ENCODE assay signal across 16 cellular contexts in the genomic region with DNA sequence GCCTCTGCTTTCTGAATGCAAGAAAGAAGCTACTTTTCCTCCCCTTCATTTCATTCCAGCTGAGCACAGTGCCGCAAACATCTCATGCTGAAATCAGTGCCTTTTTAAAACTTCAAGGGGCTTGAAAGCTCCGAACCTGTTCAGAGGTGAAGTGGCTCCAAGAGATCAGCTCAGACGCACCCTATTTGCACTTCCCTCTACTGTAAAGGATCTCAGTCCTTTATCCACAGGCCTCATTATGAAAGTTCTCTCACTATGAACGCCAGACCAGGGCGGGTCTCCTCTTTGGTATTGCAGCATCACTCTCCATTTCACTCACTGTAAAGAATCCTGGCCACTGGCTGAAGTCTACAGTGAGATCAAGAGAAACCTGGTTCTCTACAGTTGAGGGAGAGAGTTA.
DNase-seq lines count a peak whose midpoint lies in the region; ATAC-seq and TF ChIP-seq lines count a peak whose summit lies in the region.
"Had no signal": no experiment of that assay in that cellular context is flagged by ENCODE, and none has a peak within 500 bp of the region (broad histone marks: within the 10 kb centered on the region; RNA-seq: fewer than 3 reads in every experiment).

No MANE protein-coding gene starts in this region.

- no peak overlapping the region for H4K5ac ChIP-seq in H9 (ENCODE audit: insufficient read length, low read depth, low read length)

- H3K4me2 ChIP-seq in H9 (ENCODE audit: insufficient read depth, insufficient read length, low read length) (no peak overlapping the region), neuronal stem cell (ENCODE audit: insufficient read depth, low read length, poor library complexity, severe bottlenecking) (peak overlapping the region; percentile 47)
- H3K4me2 ChIP-seq: BLaER1 had no signal

- DNase-seq in H9 (no peak), WTC11 (ENCODE audit: low spot score) (no peak), lower lobe of right lung (no peak), neuronal stem cell (ENCODE audit: low spot score) (peak; percentile 24), iPS-NIHi11 (ENCODE audit: low spot score) (no peak)
- DNase-seq: 8988T; AML-193; Caco-2; CD8-positive, alpha-beta memory T cell; DND-41; GDM1 had no signal

- no peak overlapping the region for H3T11ph ChIP-seq in H9 (ENCODE audit: low read length)

- no peak overlapping the region for H3K4ac ChIP-seq in H9 (ENCODE audit: low read depth, low read length)
- no peak overlapping the region for H3K4ac ChIP-seq in neuronal stem cell (ENCODE audit: low read length)

- no peak for TF ChIP-seq CTCF in H9 (conservative IDR thresholded peaks at IDR 0.05)
- no peak for TF ChIP-seq CTCF in WTC11 (IDR thresholded peaks at IDR 0.05)
- no peak for TF ChIP-seq CTCF in lower lobe of right lung (IDR thresholded peaks at IDR 0.05)

- H3K18ac ChIP-seq in H9 (ENCODE audit: insufficient read length, low read depth, low read length) = no peak overlapping the region
- H3K18ac ChIP-seq in neuronal stem cell (ENCODE audit: low read length) = no peak overlapping the region

- H3K4me3 ChIP-seq in lower lobe of right lung = no peak overlapping the region
- no peak overlapping the region for H3K4me3 ChIP-seq in neuronal stem cell (ENCODE audit: low read length in 2 of 2)
- H3K4me3 ChIP-seq: BLaER1 had no signal

- H4K91ac ChIP-seq in H9 (ENCODE audit: insufficient read length, low read depth, low read length) (no peak overlapping the region), neuronal stem cell (ENCODE audit: low read depth, low read length, poor library complexity) (no peak overlapping the region)

- intact Hi-C loops in lower lobe of right lung (cut with DNase I) = no loop called here

- H3K27me3 ChIP-seq in H9 (ENCODE audit: insufficient read depth, low read length) (no peaks in the 10 kb centered on the region), lower lobe of right lung (ENCODE audit: low read depth) (no peaks in the 10 kb centered on the region), neuronal stem cell (ENCODE audit: control insufficient read depth in 3 of 3, insufficient read depth in 3 of 3, low read depth in 1 of 3, low read length in 3 of 3) (no peaks in the 10 kb centered on the region)
- H3K27me3 ChIP-seq: BLaER1 had no signal

- no CpG with 5 or more reads among the region's 5 CpGs for WGBS in H9 (ENCODE audit: extremely low coverage, insufficient read length, low lambda C conversion rate)
- WGBS in neuronal stem cell (ENCODE audit: extremely low coverage in 2 of 2, insufficient read length in 2 of 2, insufficient replicate concordance in 1 of 2), 2 donors = no CpG with 5 or more reads among the region's 5 CpGs

- H3K9ac ChIP-seq in H9 (ENCODE audit: extremely low read depth, insufficient read length, low read length) (no peak overlapping the region), neuronal stem cell (ENCODE audit: low read depth, low read length, poor library complexity) (no peak overlapping the region)
- H3K9ac ChIP-seq: BLaER1 had no signal

- H3K36me3 Mint-ChIP-seq in H9 (ENCODE audit: insufficient read depth in 1 of 3, low read depth in 3 of 3) (no peaks in the 10 kb centered on the region), WTC11 (no peaks in the 10 kb centered on the region)
- H3K36me3 Mint-ChIP-seq: CD8-positive, alpha-beta memory T cell had no signal

- H2BK12ac ChIP-seq in H9 (ENCODE audit: insufficient read length, low read depth, low read length) (no peak overlapping the region), neuronal stem cell (ENCODE audit: low read length) (no peak overlapping the region)

- H3K14ac ChIP-seq in H9 (ENCODE audit: insufficient read depth, low read length) (no peak overlapping the region), neuronal stem cell (ENCODE audit: low read length) (no peak overlapping the region)

- H3K4me1 Mint-ChIP-seq in H9 = peaks cover 15 to 17% of the 10 kb centered on the region in 2 experiments
- H3K4me1 Mint-ChIP-seq in WTC11 = peaks cover 11% of the 10 kb centered on the region
- H3K4me1 Mint-ChIP-seq: CD8-positive, alpha-beta memory T cell had no signal

- ATAC-seq in WTC11 = peak; percentile 16; the same call in 1 of the 2 replicates
- ATAC-seq in lower lobe of right lung = peak; percentile 59 to 77
- ATAC-seq in HG03108 (IDR thresholded peaks at IDR 0.05; ENCODE audit: unreplicated experiment) = no peak
- no peak for ATAC-seq in GM21576 (IDR thresholded peaks at IDR 0.05; ENCODE audit: unreplicated experiment)
- ATAC-seq: HCT116 had no signal

- H3K27ac ChIP-seq in H9 (ENCODE audit: insufficient read length, low read depth, low read length) = no peak overlapping the region
- no peak overlapping the region for H3K27ac ChIP-seq in lower lobe of right lung
- peak overlapping the region; percentile 83 for H3K27ac ChIP-seq in neuronal stem cell (replicated peaks; ENCODE audit: low read length)
- H3K27ac ChIP-seq: BLaER1, HL-60 had no signal

- peaks cover 4% of the 10 kb centered on the region; the same call in 1 of the 2 replicates for H3K4me1 ChIP-seq in H9 (ENCODE audit: insufficient read depth, low read length)
- no peaks in the 10 kb centered on the region for H3K4me1 ChIP-seq in lower lobe of right lung
- peaks cover 4 to 6% of the 10 kb centered on the region in 2 donors for H3K4me1 ChIP-seq in neuronal stem cell (ENCODE audit: control insufficient read depth in 2 of 2, insufficient read depth in 1 of 2, low read depth in 1 of 2, low read length in 2 of 2)
- H3K4me1 ChIP-seq: BLaER1, Caco-2 had no signal

- POLR2A ChIA-PET in WTC11 (lab: Charles Lee) = no interaction called here

- H3K27ac Mint-ChIP-seq in H9 (no peak overlapping the region; a peak in 1 of 7 replicates), WTC11 (no peak overlapping the region)
- H3K27ac Mint-ChIP-seq: CD8-positive, alpha-beta memory T cell had no signal

- H3K23ac ChIP-seq in H9 (ENCODE audit: insufficient read length, low read depth, low read length) (no peak overlapping the region), neuronal stem cell (ENCODE audit: low read depth, low read length, poor library complexity) (no peak overlapping the region)

- no peak overlapping the region for H2BK20ac ChIP-seq in H9 (ENCODE audit: low read depth, low read length, poor library complexity, severe bottlenecking)

- H3K79me2 ChIP-seq in H9 (ENCODE audit: insufficient read depth, low read length) = no peaks in the 10 kb centered on the region

- H2BK5ac ChIP-seq in H9 (ENCODE audit: insufficient read length, low read length) = no peak overlapping the region
- no peak overlapping the region for H2BK5ac ChIP-seq in neuronal stem cell (ENCODE audit: low read length)

- H3K4me3 Mint-ChIP-seq in H9 (no peak overlapping the region; a peak in 1 of 5 replicates), WTC11 (no peak overlapping the region)
- H3K4me3 Mint-ChIP-seq: CD8-positive, alpha-beta memory T cell had no signal

- CTCF ChIA-PET in WTC11 (lab: Charles Lee) = interaction anchor here (1.2 kb wide), 1 partner anchor 26 kb away, joined by 3 read pairs; no protein-coding TSS in a partner anchor

- H2BK120ac ChIP-seq in H9 (ENCODE audit: low read depth, low read length, poor library complexity, severe bottlenecking) (no peak overlapping the region), neuronal stem cell (ENCODE audit: low read depth, low read length) (no peak overlapping the region)

- no peaks in the 10 kb centered on the region for H3K23me2 ChIP-seq in H9 (ENCODE audit: insufficient read length, low read depth, low read length, poor library complexity, severe bottlenecking)

- H4K20me1 ChIP-seq in H9 (ENCODE audit: control insufficient read depth, insufficient read depth, insufficient read length) = no peaks in the 10 kb centered on the region
- H4K20me1 ChIP-seq: BLaER1 had no signal

- H2BK15ac ChIP-seq in H9 (ENCODE audit: low read depth, low read length) (no peak overlapping the region), neuronal stem cell (ENCODE audit: low read length) (no peak overlapping the region)

- H2AFZ ChIP-seq in H9 (ENCODE audit: low read length) (peak overlapping the region; percentile 8), neuronal stem cell (ENCODE audit: low read length) (peak overlapping the region; percentile 72)

- H3K36me3 ChIP-seq in lower lobe of right lung (no peaks in the 10 kb centered on the region), neuronal stem cell (replicated peaks in 1 of 2; ENCODE audit: control insufficient read depth in 2 of 2, insufficient read depth in 2 of 2, low read length in 2 of 2) (no peaks in the 10 kb centered on the region)
- H3K36me3 ChIP-seq: BLaER1 had no signal

- no peak overlapping the region for H2AK5ac ChIP-seq in H9 (ENCODE audit: insufficient read length, low read length)
- no peak overlapping the region for H2AK5ac ChIP-seq in neuronal stem cell (ENCODE audit: low read depth, low read length)

- no peaks in the 10 kb centered on the region for H3K79me1 ChIP-seq in H9 (ENCODE audit: insufficient read depth, low read depth, low read length, poor library complexity, severe bottlenecking)
- H3K79me1 ChIP-seq in neuronal stem cell (ENCODE audit: low read depth, low read length) = no peaks in the 10 kb centered on the region

- H3K27me3 Mint-ChIP-seq in H9 (ENCODE audit: low read depth) (no peaks in the 10 kb centered on the region), WTC11 (ENCODE audit: low read depth) (no peaks in the 10 kb centered on the region)
- H3K27me3 Mint-ChIP-seq: CD8-positive, alpha-beta memory T cell had no signal

- H3K56ac ChIP-seq in H9 (ENCODE audit: insufficient read length, low read depth, low read length) = no peak overlapping the region

- H3K9me3 ChIP-seq in H9 (ENCODE audit: control insufficient read depth, low read depth, low read length) (no peaks in the 10 kb centered on the region), lower lobe of right lung (no peaks in the 10 kb centered on the region), neuronal stem cell (replicated peaks in 1 of 2; ENCODE audit: control insufficient read depth in 2 of 2, insufficient read depth in 1 of 2, low read depth in 1 of 2, low read length in 2 of 2) (no peaks in the 10 kb centered on the region)
- H3K9me3 ChIP-seq: BLaER1, Caco-2 had no signal

- H3K9me3 Mint-ChIP-seq in H9 (no peaks in the 10 kb centered on the region), WTC11 (peaks cover 4% of the 10 kb centered on the region; the same call in 1 of the 2 replicates)

- no peak overlapping the region for H4K8ac ChIP-seq in H9 (replicated peaks; ENCODE audit: insufficient read length, low read depth, low read length)
- no peak overlapping the region for H4K8ac ChIP-seq in neuronal stem cell (ENCODE audit: low read depth, low read length)

TF ChIP-seq in WTC11, 78 proteins besides CTCF, POLR2A, EP300 and RAD21 (continues in another document):
- TF ChIP-seq ZNF121 (CRISPR knock-in tag; IDR thresholded peaks at IDR 0.05) (no peak), NFE2L1 (CRISPR knock-in tag; IDR thresholded peaks at IDR 0.05) (no peak)

Comparison
In these comparisons a context has a peak if more than half of its experiments do, and no peak if none do; other contexts are left out.
1. ATAC-seq: peak in WTC11 (single experiment) and lower lobe of right lung (2 of 2); none in HG03108 (single experiment) and GM21576 (single experiment).